In the genomic region with DNA sequence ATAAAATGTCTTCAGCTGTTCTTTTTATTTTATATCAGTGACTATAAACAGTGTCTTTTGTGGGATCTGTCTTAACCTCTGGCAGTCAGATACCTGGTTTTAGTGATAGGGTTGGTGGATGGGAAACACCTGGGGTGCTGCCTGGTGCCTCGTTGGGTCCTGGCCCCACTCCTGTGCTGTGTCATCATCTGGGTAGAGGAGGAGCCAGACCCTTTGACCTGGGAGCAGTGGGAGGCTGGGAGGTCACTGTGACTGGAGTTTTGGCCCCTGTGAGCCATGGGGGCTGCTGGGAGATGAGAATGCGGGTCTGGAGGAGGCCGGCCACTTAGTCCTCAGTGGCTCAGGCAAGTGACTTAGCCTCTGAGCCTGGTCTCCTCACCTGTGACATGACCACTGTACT, we compare ENCODE assay signal across 26 cellular contexts. TPM values are rescaled to one million over a fixed set of nuclear protein-coding genes. Genes with fewer than 3 reads are reported as not detected.
"Had no signal": no experiment of that assay in that cellular context is flagged by ENCODE, and none has a peak within 500 bp of the region (broad histone marks: within the 10 kb centered on the region; RNA-seq: fewer than 3 reads in every experiment).

No MANE protein-coding gene starts in this region.

- H3K27ac Mint-ChIP-seq: mesothelial cell of epicardium had no signal

- ATAC-seq: foreskin keratinocyte, gastroesophageal sphincter, heart right ventricle, left cardiac atrium, left lung, left ventricle myocardium superior, lower lobe of right lung, mucosa of descending colon had no signal

- H3K4me1 ChIP-seq: esophagus muscularis mucosa, foreskin keratinocyte, gastroesophageal sphincter, heart right ventricle, left lung, lower lobe of right lung had no signal

- H3K27ac ChIP-seq: coronary artery, dorsolateral prefrontal cortex, esophagus muscularis mucosa, foreskin keratinocyte, gastroesophageal sphincter, heart right ventricle, left lung, lower lobe of right lung had no signal

- H3K4me1 Mint-ChIP-seq: mesothelial cell of epicardium had no signal

- H3K36me3 Mint-ChIP-seq: mesothelial cell of epicardium had no signal

- H3K9me3 Mint-ChIP-seq: mesothelial cell of epicardium had no signal

- H3K4me3 ChIP-seq: coronary artery, dorsolateral prefrontal cortex, esophagus muscularis mucosa, gastroesophageal sphincter, heart right ventricle, left lung, lower lobe of right lung, mucosa of descending colon had no signal

- H3K9me3 ChIP-seq: esophagus muscularis mucosa, gastroesophageal sphincter, heart right ventricle, left lung, lower lobe of right lung, mucosa of descending colon had no signal

- FAIRE-seq: colon, endothelial cell of umbilical vein, frontal cortex, islet of Langerhans, keratinocyte had no signal

- H3K36me3 ChIP-seq: esophagus muscularis mucosa, gastroesophageal sphincter, heart right ventricle, left lung, lower lobe of right lung had no signal

- H3K4me3 Mint-ChIP-seq: mesothelial cell of epicardium had no signal

- DNase-seq: cerebellar nuclear complex; dermis blood vessel endothelial cell; dorsolateral prefrontal cortex; effector CD4-positive, alpha-beta T cell; effector memory CD4-positive, alpha-beta T cell; foreskin keratinocyte; heart right ventricle; hippocampal formation; left cardiac atrium; left lung; left ventricle myocardium superior; lower lobe of right lung; mesenchymal stem cell had no signal

RNA-seq across cellular contexts. Expression of gene TDRD12, which starts 29.4 kb away (rescaled TPM):
- total RNA-seq: epithelial cell of proximal tubule, left ventricle myocardium superior, lower lobe of right lung, mesenteric fat pad had no signal
- polyA plus RNA-seq: fibroblast of lung had no signal
